ENCODE assay signal across 1 cellular context in genomic region chr2:98883780-98884211, GRCh38.
TF ChIP-seq lines count a peak whose summit lies in the region.

No MANE protein-coding gene starts in this region.

TF ChIP-seq in SK-N-SH, 30 proteins besides CTCF, POLR2A, EP300 and RAD21 (continued from another document):
- TF ChIP-seq REST (IDR thresholded peaks at IDR 0.05; ENCODE audit: low read depth, low read length) = no peak
- no peak for TF ChIP-seq JUND (IDR thresholded peaks at IDR 0.05)
- no peak for TF ChIP-seq TCF12 (IDR thresholded peaks at IDR 0.05)
- no peak for TF ChIP-seq RXRA (IDR thresholded peaks at IDR 0.05; ENCODE audit: borderline replicate concordance, low read depth)
- TF ChIP-seq YY1 (IDR thresholded peaks at IDR 0.05; ENCODE audit: low read depth) = no peak
- TF ChIP-seq FOSL2 (IDR thresholded peaks at IDR 0.05; ENCODE audit: borderline replicate concordance, low read depth) = no peak
- TF ChIP-seq TEAD4 (IDR thresholded peaks at IDR 0.05; ENCODE audit: borderline replicate concordance, insufficient read depth) = no peak
- TF ChIP-seq EZH2phosphoT487 (IDR thresholded peaks at IDR 0.05; ENCODE audit: borderline replicate concordance, low read depth) = no peak
- TF ChIP-seq ZBTB33 (IDR thresholded peaks at IDR 0.05; ENCODE audit: borderline replicate concordance, low read depth) = no peak
- TF ChIP-seq RCOR1 (IDR thresholded peaks at IDR 0.05; ENCODE audit: low read length) = no peak
- no peak for TF ChIP-seq ELF1 (IDR thresholded peaks at IDR 0.05)
- no peak for TF ChIP-seq USF1 (IDR thresholded peaks at IDR 0.05; ENCODE audit: borderline replicate concordance, low read depth)
- no peak for TF ChIP-seq IRF3 (IDR thresholded peaks at IDR 0.05; ENCODE audit: low read depth, low read length)
- TF ChIP-seq NRF1 (IDR thresholded peaks at IDR 0.05; ENCODE audit: low read depth, low read length) = no peak
